ENCODE assay signal across 10 cellular contexts in genomic region chr21:44052071-44052829, GRCh38. TPM values are rescaled to one million over a fixed set of nuclear protein-coding genes. Genes with fewer than 3 reads are reported as not detected.
DNase-seq lines count a peak whose midpoint lies in the region; ATAC-seq, FAIRE-seq and TF ChIP-seq lines count a peak whose summit lies in the region.
"Had no signal": no experiment of that assay in that cellular context is flagged by ENCODE, and none has a peak within 500 bp of the region (broad histone marks: within the 10 kb centered on the region; RNA-seq: fewer than 3 reads in every experiment).

No MANE protein-coding gene starts in this region.

- TF ChIP-seq POLR2A in GM12892 (IDR thresholded peaks at IDR 0.05; ENCODE audit: low read depth, low read length) = no peak

- no peak overlapping the region for H3K4me3 ChIP-seq in BLaER1
- peak overlapping the region; percentile 32 for H3K4me3 ChIP-seq in endocrine pancreas (ENCODE audit: control insufficient read depth, insufficient read depth, low read length)
- H3K4me3 ChIP-seq in muscle layer of duodenum (ENCODE audit: low read depth in 1 of 2, low read length in 2 of 2) = peak overlapping the region in 1 of 2 donors; percentile 22

- H3K9ac ChIP-seq in BLaER1 = no peak overlapping the region
- H3K9ac ChIP-seq in endocrine pancreas (ENCODE audit: control insufficient read depth, insufficient read depth, low read length) = no peak overlapping the region

- FAIRE-seq in GM12892 (lab: Jason Lieb, UNC) = no peak

- peaks cover 95% of the 10 kb centered on the region for H4K20me1 ChIP-seq in BLaER1

- no peaks in the 10 kb centered on the region for H3K27me3 ChIP-seq in BLaER1
- no peaks in the 10 kb centered on the region for H3K27me3 ChIP-seq in endocrine pancreas (ENCODE audit: control insufficient read depth, insufficient read depth, low read length)
- no peaks in the 10 kb centered on the region for H3K27me3 ChIP-seq in muscle layer of duodenum (ENCODE audit: low read depth, low read length)

- H3K9me3 ChIP-seq in BLaER1 = no peaks in the 10 kb centered on the region
- no peaks in the 10 kb centered on the region for H3K9me3 ChIP-seq in endocrine pancreas (ENCODE audit: control insufficient read depth, low read length)
- H3K9me3 ChIP-seq in muscle layer of duodenum (ENCODE audit: control insufficient read depth in 1 of 2, low read length in 2 of 2) = no peaks in the 10 kb centered on the region

- H3K4me1 ChIP-seq in BLaER1 (peaks cover 53% of the 10 kb centered on the region), endocrine pancreas (ENCODE audit: control insufficient read depth, insufficient read depth, low read length) (no peaks in the 10 kb centered on the region), muscle layer of duodenum (ENCODE audit: control insufficient read depth in 1 of 2, insufficient read depth in 2 of 2, low read length in 2 of 2) (peaks cover 3 to 26% of the 10 kb centered on the region in 2 donors)

- ATAC-seq in HG03439 (IDR thresholded peaks at IDR 0.05; ENCODE audit: unreplicated experiment) = no peak
- ATAC-seq: stimulated activated naive CD8-positive, alpha-beta T cell treated with anti-CD3 and anti-CD28 coated beads, Interleukin-15, Interleukin-2, amounts not matched to agents 100 U/mL and 50 U/mL, for 24 hours had no signal

- H3K36me3 ChIP-seq in BLaER1 (peaks cover 50% of the 10 kb centered on the region), endocrine pancreas (ENCODE audit: control insufficient read depth, insufficient read depth, low read length) (no peaks in the 10 kb centered on the region), muscle layer of duodenum (ENCODE audit: control insufficient read depth in 1 of 2, insufficient read depth in 2 of 2, low read length in 2 of 2) (peaks cover 14 to 17% of the 10 kb centered on the region in 2 donors)

- peak overlapping the region; percentile 87 for H3K4me2 ChIP-seq in BLaER1

- no peak overlapping the region for H3K27ac ChIP-seq in BLaER1
- peak overlapping the region; percentile 74 for H3K27ac ChIP-seq in muscle layer of duodenum (ENCODE audit: low read length)

- peak; percentile 86 for DNase-seq in NCI-H2029 (lab: John Stamatoyannopoulos, UW)
- no peak for DNase-seq in GM12892 (ENCODE audit: insufficient read length)
- no peak for DNase-seq in midbrain (lab: John Stamatoyannopoulos, UW)
- DNase-seq in COLO829 (ENCODE audit: low spot score) = no peak
- DNase-seq: NCI-H446; stimulated activated naive CD8-positive, alpha-beta T cell treated with anti-CD3 and anti-CD28 coated beads, Interleukin-15, Interleukin-2, amounts not matched to agents 100 U/mL and 50 U/mL, for 24 hours had no signal

RNA-seq across cellular contexts. Expression of gene TRAPPC10, which starts 40.1 kb away (rescaled TPM):
- polyA plus RNA-seq in GM12892 (2012; ENCODE audit: missing spikeins) = 24.6 TPM

RNA-seq across cellular contexts. Expression of gene PWP2, which starts 54.9 kb away (rescaled TPM):
- polyA plus RNA-seq in GM12892 (2012; ENCODE audit: missing spikeins) = 8.2 TPM
